ENCODE assay signal across 15 cellular contexts in the genomic region with DNA sequence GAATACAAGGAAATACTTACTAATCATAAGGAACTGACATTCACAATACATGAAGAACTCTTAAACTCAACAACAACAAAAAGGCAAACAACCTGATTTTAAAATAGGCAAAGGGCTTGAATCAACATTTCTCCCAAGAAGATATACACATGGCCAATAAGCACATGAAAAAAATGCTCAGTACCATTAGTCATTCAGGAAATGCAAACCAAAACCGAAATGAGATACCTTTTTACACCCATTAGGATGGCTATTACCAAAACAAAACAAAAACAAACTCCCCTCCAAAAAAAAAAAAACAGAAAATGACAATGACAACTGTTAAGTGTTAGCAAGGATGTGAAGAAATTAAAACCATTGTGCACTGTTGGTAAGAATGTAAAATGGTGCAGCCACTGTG.
DNase-seq lines count a peak whose midpoint lies in the region; ATAC-seq, FAIRE-seq and TF ChIP-seq lines count a peak whose summit lies in the region.
"Had no signal": no experiment of that assay in that cellular context is flagged by ENCODE, and none has a peak within 500 bp of the region (broad histone marks: within the 10 kb centered on the region; RNA-seq: fewer than 3 reads in every experiment).

No MANE protein-coding gene starts in this region.

- H3K27me3 ChIP-seq in mesenchymal stem cell (ENCODE audit: control insufficient read depth in 1 of 2, insufficient read depth in 1 of 2, low read length in 2 of 2) (no peaks in the 10 kb centered on the region), upper lobe of right lung (no peaks in the 10 kb centered on the region)
- H3K27me3 ChIP-seq: neural progenitor cell had no signal

- no peaks in the 10 kb centered on the region for H3K36me3 ChIP-seq in mesenchymal stem cell (ENCODE audit: control insufficient read depth in 1 of 2, insufficient read depth in 2 of 2, low read depth in 1 of 2, low read length in 2 of 2)
- H3K36me3 ChIP-seq in upper lobe of right lung = no peaks in the 10 kb centered on the region
- H3K36me3 ChIP-seq: neural progenitor cell had no signal

- no peaks in the 10 kb centered on the region for H3K79me1 ChIP-seq in mesenchymal stem cell (replicated peaks; ENCODE audit: low read length, poor library complexity, severe bottlenecking)

- H4K8ac ChIP-seq in mesenchymal stem cell (ENCODE audit: low read length) = no peak overlapping the region

- ATAC-seq in GM19043 (IDR thresholded peaks at IDR 0.05; ENCODE audit: low read depth, unreplicated experiment) = peak; percentile 77
- ATAC-seq in HG02610 (IDR thresholded peaks at IDR 0.05; ENCODE audit: unreplicated experiment) = peak; percentile 89
- ATAC-seq in HG03469 (IDR thresholded peaks at IDR 0.05; ENCODE audit: unreplicated experiment) = peak; percentile 88
- ATAC-seq in upper lobe of right lung = no peak

- H3K4me1 ChIP-seq in mesenchymal stem cell (ENCODE audit: control insufficient read depth, insufficient read depth, low read depth, low read length) = peaks cover 2% of the 10 kb centered on the region
- H3K4me1 ChIP-seq in upper lobe of right lung = no peaks in the 10 kb centered on the region
- H3K4me1 ChIP-seq: neural progenitor cell had no signal

- no peak overlapping the region for H2AK5ac ChIP-seq in mesenchymal stem cell (ENCODE audit: low read length, severe bottlenecking)

- H3K18ac ChIP-seq in mesenchymal stem cell (ENCODE audit: low read depth in 1 of 2, low read length in 2 of 2) = no peak overlapping the region

- WGBS in mesenchymal stem cell = no CpG with 5 or more reads among the region's 1 CpG

- intact Hi-C loops in upper lobe of right lung (cut with DNase I) = no loop called here

- no peak overlapping the region for H3K4me2 ChIP-seq in mesenchymal stem cell (ENCODE audit: low read length, poor library complexity, severe bottlenecking)
- H3K4me2 ChIP-seq: neural progenitor cell, PC-9 had no signal

- no peak overlapping the region for H3K23ac ChIP-seq in mesenchymal stem cell (ENCODE audit: low read length in 2 of 2)

- peak; percentile 46 for DNase-seq in mesenchymal stem cell
- no peak for DNase-seq in 8988T
- DNase-seq in upper lobe of right lung = no peak
- DNase-seq in NCI-H128 (lab: John Stamatoyannopoulos, UW; ENCODE audit: unreplicated experiment) = no peak
- no peak for DNase-seq in urothelium cell line (ENCODE audit: low spot score)
- DNase-seq: DMS79 treated with DMSO at 0.1 percent for 48 hours; effector memory CD4-positive, alpha-beta T cell; PC-9; stimulated activated CD4-positive, alpha-beta T cell treated with anti-CD3 and anti-CD28 coated beads, Interleukin-2, amount 100 ng/mL, for 24 hours had no signal

- H2BK5ac ChIP-seq in mesenchymal stem cell (ENCODE audit: low read depth, low read length, poor library complexity, severe bottlenecking) = no peak overlapping the region

- FAIRE-seq in urothelium cell line (lab: Jason Lieb, UNC) = no peak
- FAIRE-seq: H1 had no signal

- H3K9ac ChIP-seq in mesenchymal stem cell (ENCODE audit: low read length) = no peak overlapping the region
- H3K9ac ChIP-seq: neural progenitor cell had no signal

- H3K27ac ChIP-seq in mesenchymal stem cell (ENCODE audit: low read length, poor library complexity, severe bottlenecking) = no peak overlapping the region
- no peak overlapping the region for H3K27ac ChIP-seq in upper lobe of right lung
- H3K27ac ChIP-seq: neural progenitor cell, PC-9, VCaP had no signal

- no peak for TF ChIP-seq CTCF in upper lobe of right lung (IDR thresholded peaks at IDR 0.05)

- no peak overlapping the region for H2BK15ac ChIP-seq in mesenchymal stem cell (ENCODE audit: low read depth, poor library complexity, severe bottlenecking)

- no peaks in the 10 kb centered on the region for H3K9me3 ChIP-seq in mesenchymal stem cell (ENCODE audit: control insufficient read depth, low read length)
- no peaks in the 10 kb centered on the region for H3K9me3 ChIP-seq in upper lobe of right lung

- no peak overlapping the region for H3K4me3 ChIP-seq in mesenchymal stem cell (ENCODE audit: insufficient read depth in 1 of 2, low read depth in 1 of 2, low read length in 2 of 2)
- H3K4me3 ChIP-seq in upper lobe of right lung = no peak overlapping the region
- H3K4me3 ChIP-seq: neural progenitor cell, PC-9 had no signal

- no peak overlapping the region for H3K14ac ChIP-seq in mesenchymal stem cell (ENCODE audit: low read length in 2 of 2)

- H4K91ac ChIP-seq in mesenchymal stem cell (ENCODE audit: low read length) = no peak overlapping the region

- H2BK120ac ChIP-seq in mesenchymal stem cell (ENCODE audit: low read depth, low read length) = no peak overlapping the region

- no peak overlapping the region for H2AFZ ChIP-seq in mesenchymal stem cell (ENCODE audit: low read depth, low read length)
- H2AFZ ChIP-seq: neural progenitor cell, PC-9 had no signal

- H3K4ac ChIP-seq in mesenchymal stem cell (ENCODE audit: low read depth in 1 of 2, low read length in 2 of 2) = no peak overlapping the region

- no peak overlapping the region for H2BK12ac ChIP-seq in mesenchymal stem cell (ENCODE audit: low read length in 2 of 2)
